In the genomic region with DNA sequence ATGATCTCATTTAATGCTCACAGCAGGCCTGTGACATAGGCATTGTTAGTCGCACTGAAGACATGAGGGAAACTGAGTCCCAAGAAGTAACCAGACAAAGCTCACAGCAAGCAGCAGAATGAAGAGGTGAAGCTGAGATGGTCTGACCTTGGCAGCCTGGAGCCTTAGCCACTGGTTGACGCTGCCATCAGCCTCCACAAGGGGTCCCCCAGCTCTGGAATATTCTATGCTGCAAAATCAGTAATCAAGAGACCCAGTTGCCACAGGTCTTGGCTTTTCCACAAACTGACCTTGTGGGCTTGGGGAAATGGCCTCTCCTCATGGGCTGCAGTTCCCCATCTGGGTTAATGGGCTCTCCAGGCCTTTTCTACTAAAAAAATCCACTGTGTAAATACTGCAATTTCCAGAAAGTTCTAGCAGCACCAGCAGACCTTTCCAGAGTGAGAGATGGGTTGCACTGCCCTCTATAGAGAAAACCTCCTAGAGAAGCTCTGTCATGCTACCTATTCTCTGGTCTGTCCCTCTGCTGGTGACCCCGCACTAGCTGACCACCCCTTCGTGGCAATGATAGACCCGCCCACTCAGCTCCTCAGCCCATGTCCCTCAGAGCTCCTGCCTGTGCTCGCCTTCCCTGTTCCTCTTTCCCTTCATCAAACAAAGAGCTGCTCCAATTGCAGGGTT, we compare ENCODE assay signal across 12 cellular contexts. TPM values are rescaled to one million over a fixed set of nuclear protein-coding genes. Genes with fewer than 3 reads are reported as not detected.
DNase-seq lines count a peak whose midpoint lies in the region; TF ChIP-seq lines count a peak whose summit lies in the region.
"Had no signal": no experiment of that assay in that cellular context is flagged by ENCODE, and none has a peak within 500 bp of the region (broad histone marks: within the 10 kb centered on the region; RNA-seq: fewer than 3 reads in every experiment).

No MANE protein-coding gene starts in this region.

- DNase-seq in AG10803 (ENCODE audit: low read depth) (no peak), GM13976 (ENCODE audit: low spot score) (peak; percentile 37), NAMALWA (ENCODE audit: low spot score) (peak; percentile 39), choroid plexus epithelial cell (ENCODE audit: low read depth) (no peak), NCI-H1417 (lab: John Stamatoyannopoulos, UW) (no peak), mesothelial cell of epicardium (ENCODE audit: low spot score in 2 of 2, unreplicated experiment in 2 of 2) (no peak), activated gamma-delta T cell treated with Interleukin-2 at 50 U/mL for 16 hours (no peak), COR-L47 (lab: John Stamatoyannopoulos, UW) (no peak)
- DNase-seq: activated CD4-positive, alpha-beta T cell treated with anti-CD3 and anti-CD28 coated beads for 48 hours; activated naive CD8-positive, alpha-beta T cell treated with anti-CD3 and anti-CD28 coated beads, Interleukin-2, amount 10 ng/mL, durations not matched to agents 7 days and 5 days; effector memory CD8-positive, alpha-beta T cell; NCI-H1105 had no signal

- in situ Hi-C loops in GM13976 (cut with MboI; ENCODE audit: low sequenced_read_pairs, unreplicated experiment): no loop called here

- H3K36me3 Mint-ChIP-seq in mesothelial cell of epicardium: no peaks in the 10 kb centered on the region
- H3K36me3 Mint-ChIP-seq: activated naive CD8-positive, alpha-beta T cell treated with anti-CD3 and anti-CD28 coated beads, Interleukin-2, amount 10 ng/mL, durations not matched to agents 7 days and 5 days had no signal

- H3K27me3 Mint-ChIP-seq in mesothelial cell of epicardium (ENCODE audit: low read depth): peaks cover 9% of the 10 kb centered on the region
- H3K27me3 Mint-ChIP-seq: activated naive CD8-positive, alpha-beta T cell treated with anti-CD3 and anti-CD28 coated beads, Interleukin-2, amount 10 ng/mL, durations not matched to agents 7 days and 5 days had no signal

- no peak overlapping the region for H3K4me3 ChIP-seq in AG10803 (ENCODE audit: low read length)
- H3K4me3 ChIP-seq in choroid plexus epithelial cell (ENCODE audit: low read depth, low read length): no peak overlapping the region

- H3K9me3 Mint-ChIP-seq in mesothelial cell of epicardium: no peaks in the 10 kb centered on the region
- H3K9me3 Mint-ChIP-seq: activated naive CD8-positive, alpha-beta T cell treated with anti-CD3 and anti-CD28 coated beads, Interleukin-2, amount 10 ng/mL, durations not matched to agents 7 days and 5 days; effector memory CD8-positive, alpha-beta T cell had no signal

- H3K4me1 Mint-ChIP-seq in mesothelial cell of epicardium: peaks cover 3% of the 10 kb centered on the region
- H3K4me1 Mint-ChIP-seq: activated naive CD8-positive, alpha-beta T cell treated with anti-CD3 and anti-CD28 coated beads, Interleukin-2, amount 10 ng/mL, durations not matched to agents 7 days and 5 days had no signal

- no peak overlapping the region for H3K4me3 Mint-ChIP-seq in mesothelial cell of epicardium
- H3K4me3 Mint-ChIP-seq: activated naive CD8-positive, alpha-beta T cell treated with anti-CD3 and anti-CD28 coated beads, Interleukin-2, amount 10 ng/mL, durations not matched to agents 7 days and 5 days; effector memory CD8-positive, alpha-beta T cell had no signal

- TF ChIP-seq CTCF in AG10803 (conservative IDR thresholded peaks at IDR 0.05; ENCODE audit: low read length) (0 out of 2 replicates have a peak, but pooled peaks have one; percentile 6), GM13976 (IDR thresholded peaks at IDR 0.05; ENCODE audit: borderline replicate concordance, control extremely low read depth, extremely low read depth, insufficient read depth, missing control alignments) (peak; percentile 23), choroid plexus epithelial cell (conservative IDR thresholded peaks at IDR 0.05; ENCODE audit: low read depth, low read length) (peak; percentile 10), mesothelial cell of epicardium (IDR thresholded peaks at IDR 0.05; ENCODE audit: unreplicated experiment) (no peak)

- H3K27ac Mint-ChIP-seq in mesothelial cell of epicardium: no peak overlapping the region
- H3K27ac Mint-ChIP-seq: activated naive CD8-positive, alpha-beta T cell treated with anti-CD3 and anti-CD28 coated beads, Interleukin-2, amount 10 ng/mL, durations not matched to agents 7 days and 5 days; effector memory CD8-positive, alpha-beta T cell had no signal

RNA-seq across cellular contexts. Expression of a gene that starts 22.6 kb away (rescaled TPM):
- 1.9 to 2.6 TPM (median 2.5 TPM) in 3 replicates for total RNA-seq in mesothelial cell of epicardium
- total RNA-seq: activated naive CD8-positive, alpha-beta T cell treated with anti-CD3 and anti-CD28 coated beads, Interleukin-2, amount 10 ng/mL, durations not matched to agents 7 days and 5 days had no signal

Comparison
In these comparisons a context has a peak if more than half of its experiments do, and no peak if none do; other contexts are left out.
1. DNase-seq: peak in GM13976 (single experiment) and NAMALWA (single experiment); none in AG10803 (single experiment), choroid plexus epithelial cell (single experiment), NCI-H1417 (0 of 3), mesothelial cell of epicardium (0 of 2), activated gamma-delta T cell treated with Interleukin-2 at 50 U/mL for 16 hours (single experiment) and COR-L47 (single experiment).